Comparison of ENCODE assay signal across 1 cellular context in genomic region chr19:48965033-48965805, GRCh38.
TF ChIP-seq lines count a peak whose summit lies in the region.

TSS of gene FTL (plus strand) at chr19:48965309. CDS start at chr19:48965508, 199 bp downstream.

TF ChIP-seq in HepG2, 621 proteins besides CTCF, POLR2A, EP300 and RAD21 (continued from another document and continues in another):
- 0 out of 2 replicates have a peak, but pooled peaks have one; percentile 85 for TF ChIP-seq AKNA (CRISPR knock-in tag; IDR thresholded peaks at IDR 0.05; ENCODE audit: borderline replicate concordance)
- no peak; the same call in 1 of the 2 replicates for TF ChIP-seq KAT7 (CRISPR knock-in tag; IDR thresholded peaks at IDR 0.05; ENCODE audit: borderline replicate concordance)
- peak; percentile 25; the same call in 1 of the 2 replicates for TF ChIP-seq ZNF670 (CRISPR knock-in tag; IDR thresholded peaks at IDR 0.05; ENCODE audit: borderline replicate concordance)
- peak; percentile 72; the same call in 1 of the 2 replicates for TF ChIP-seq NR1H2 (CRISPR knock-in tag; IDR thresholded peaks at IDR 0.05; ENCODE audit: borderline replicate concordance, low read depth)
- TF ChIP-seq KAT8 (CRISPR knock-in tag; IDR thresholded peaks at IDR 0.05), result peak; percentile 76
- no peak for TF ChIP-seq NBN (conservative IDR thresholded peaks at IDR 0.05)
- TF ChIP-seq CAMTA2 (CRISPR knock-in tag; IDR thresholded peaks at IDR 0.05; ENCODE audit: borderline replicate concordance), result no peak
- TF ChIP-seq PPARG (CRISPR knock-in tag; conservative IDR thresholded peaks at IDR 0.05), result peak; percentile 40; the same call in 1 of the 2 replicates
- peak; percentile 60; the same call in 1 of the 2 replicates for TF ChIP-seq THAP8 (CRISPR knock-in tag; IDR thresholded peaks at IDR 0.05; ENCODE audit: borderline replicate concordance)
- TF ChIP-seq ZSCAN9 (CRISPR knock-in tag; IDR thresholded peaks at IDR 0.05; ENCODE audit: borderline replicate concordance), result peak; percentile 87; the same call in 1 of the 2 replicates
- TF ChIP-seq HNRNPH1 (optimal IDR thresholded peaks at IDR 0.05; ENCODE audit: low read depth, low read length), result no peak
- TF ChIP-seq FOXA3 (CRISPR knock-in tag; IDR thresholded peaks at IDR 0.05), result peak; percentile 62; the same call in 1 of the 2 replicates
- TF ChIP-seq MEF2D (CRISPR knock-in tag; IDR thresholded peaks at IDR 0.05), result no peak; the same call in 1 of the 2 replicates
- TF ChIP-seq AKAP8 (CRISPR knock-in tag; IDR thresholded peaks at IDR 0.05), result no peak
- peak; percentile 97 for TF ChIP-seq ZNF607 (CRISPR knock-in tag; IDR thresholded peaks at IDR 0.05; ENCODE audit: borderline replicate concordance)
- TF ChIP-seq HMG20B (CRISPR knock-in tag; conservative IDR thresholded peaks at IDR 0.05), result 0 out of 2 replicates have a peak, but pooled peaks have one; percentile 52
- peak; percentile 96 for TF ChIP-seq SP4 (CRISPR knock-in tag; IDR thresholded peaks at IDR 0.05)
- 0 out of 2 replicates have a peak, but pooled peaks have one; percentile 57 for TF ChIP-seq ZBTB7A (CRISPR knock-in tag; IDR thresholded peaks at IDR 0.05)
- TF ChIP-seq SMARCE1 (IDR thresholded peaks at IDR 0.05; ENCODE audit: borderline replicate concordance), result no peak
- no peak for TF ChIP-seq ZNF382 (CRISPR knock-in tag; IDR thresholded peaks at IDR 0.05; ENCODE audit: borderline replicate concordance)
- no peak for TF ChIP-seq ZNF10 (CRISPR knock-in tag; IDR thresholded peaks at IDR 0.05; ENCODE audit: borderline replicate concordance, low read depth)
- no peak for TF ChIP-seq TERF1 (CRISPR knock-in tag; IDR thresholded peaks at IDR 0.05)
- TF ChIP-seq, protein P1, sequence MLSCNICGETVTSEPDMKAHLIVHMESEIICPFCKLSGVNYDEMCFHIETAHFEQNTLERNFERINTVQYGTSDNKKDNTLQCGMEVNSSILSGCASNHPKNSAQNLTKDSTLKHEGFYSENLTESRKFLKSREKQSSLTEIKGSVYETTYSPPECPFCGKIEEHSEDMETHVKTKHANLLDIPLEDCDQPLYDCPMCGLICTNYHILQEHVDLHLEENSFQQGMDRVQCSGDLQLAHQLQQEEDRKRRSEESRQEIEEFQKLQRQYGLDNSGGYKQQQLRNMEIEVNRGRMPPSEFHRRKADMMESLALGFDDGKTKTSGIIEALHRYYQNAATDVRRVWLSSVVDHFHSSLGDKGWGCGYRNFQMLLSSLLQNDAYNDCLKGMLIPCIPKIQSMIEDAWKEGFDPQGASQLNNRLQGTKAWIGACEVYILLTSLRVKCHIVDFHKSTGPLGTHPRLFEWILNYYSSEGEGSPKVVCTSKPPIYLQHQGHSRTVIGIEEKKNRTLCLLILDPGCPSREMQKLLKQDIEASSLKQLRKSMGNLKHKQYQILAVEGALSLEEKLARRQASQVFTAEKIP (CRISPR knock-in tag; IDR thresholded peaks at IDR 0.05; ENCODE audit: borderline replicate concordance), result no peak
- peak; percentile 60 for TF ChIP-seq TBL1XR1 (IDR thresholded peaks at IDR 0.05; ENCODE audit: borderline replicate concordance, low read length, partially characterized antibody)
- TF ChIP-seq ARHGAP35 (CRISPR knock-in tag; IDR thresholded peaks at IDR 0.05; ENCODE audit: borderline replicate concordance), result no peak
- TF ChIP-seq, protein P2, sequence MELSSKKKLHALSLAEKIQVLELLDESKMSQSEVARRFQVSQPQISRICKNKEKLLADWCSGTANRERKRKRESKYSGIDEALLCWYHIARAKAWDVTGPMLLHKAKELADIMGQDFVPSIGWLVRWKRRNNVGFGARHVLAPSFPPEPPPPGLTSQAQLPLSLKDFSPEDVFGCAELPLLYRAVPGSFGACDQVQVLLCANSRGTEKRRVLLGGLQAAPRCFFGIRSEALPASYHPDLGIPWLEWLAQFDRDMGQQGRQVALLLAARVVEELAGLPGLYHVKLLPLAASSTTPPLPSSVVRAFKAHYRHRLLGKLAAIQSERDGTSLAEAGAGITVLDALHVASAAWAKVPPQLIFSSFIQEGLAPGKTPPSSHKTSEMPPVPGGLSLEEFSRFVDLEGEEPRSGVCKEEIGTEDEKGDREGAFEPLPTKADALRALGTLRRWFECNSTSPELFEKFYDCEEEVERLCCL (CRISPR knock-in tag; IDR thresholded peaks at IDR 0.05; ENCODE audit: borderline replicate concordance), result no peak
- peak; percentile 93 for TF ChIP-seq SALL2 (CRISPR knock-in tag; IDR thresholded peaks at IDR 0.05)
- TF ChIP-seq MLLT10 (CRISPR knock-in tag; IDR thresholded peaks at IDR 0.05), result peak; percentile 86; the same call in 1 of the 2 replicates
- no peak; the same call in 1 of the 2 replicates for TF ChIP-seq ZBTB4 (CRISPR knock-in tag; IDR thresholded peaks at IDR 0.05; ENCODE audit: borderline replicate concordance)
- peak; percentile 60; the same call in 1 of the 2 replicates for TF ChIP-seq RXRB (CRISPR knock-in tag; IDR thresholded peaks at IDR 0.05; ENCODE audit: borderline replicate concordance)
- 0 out of 2 replicates have a peak, but pooled peaks have one; percentile 46 for TF ChIP-seq MTERF4 (CRISPR knock-in tag; IDR thresholded peaks at IDR 0.05)
- TF ChIP-seq ZNF720 (CRISPR knock-in tag; IDR thresholded peaks at IDR 0.05), result peak; percentile 94; the same call in 1 of the 2 replicates
- peak; percentile 94 for TF ChIP-seq MEIS2 (CRISPR knock-in tag; IDR thresholded peaks at IDR 0.05)
- no peak for TF ChIP-seq ZFP36 (IDR thresholded peaks at IDR 0.05; ENCODE audit: borderline replicate concordance, low read depth, low read length, partially characterized antibody)
- TF ChIP-seq ARID2 (CRISPR knock-in tag; IDR thresholded peaks at IDR 0.05; ENCODE audit: borderline replicate concordance), result peak; percentile 34; the same call in 1 of the 2 replicates
- no peak for TF ChIP-seq TRIM24 (CRISPR knock-in tag; IDR thresholded peaks at IDR 0.05)
- TF ChIP-seq SP5 (CRISPR knock-in tag; IDR thresholded peaks at IDR 0.05; ENCODE audit: borderline replicate concordance, low read depth), result peak; percentile 52; the same call in 1 of the 2 replicates
- TF ChIP-seq PAWR (CRISPR knock-in tag; IDR thresholded peaks at IDR 0.05; ENCODE audit: borderline replicate concordance), result no peak
- no peak for TF ChIP-seq PHB2 (IDR thresholded peaks at IDR 0.05; ENCODE audit: partially characterized antibody)
- TF ChIP-seq HDAC2 (CRISPR knock-in tag; IDR thresholded peaks at IDR 0.05), result no peak
- peak; percentile 91 for TF ChIP-seq SAP130 (CRISPR knock-in tag; IDR thresholded peaks at IDR 0.05; ENCODE audit: low read depth)
- TF ChIP-seq KMT2A (CRISPR knock-in tag; IDR thresholded peaks at IDR 0.05), result peak; percentile 67
- no peak for TF ChIP-seq RORA (CRISPR knock-in tag; IDR thresholded peaks at IDR 0.05)
- TF ChIP-seq AHR (CRISPR knock-in tag; IDR thresholded peaks at IDR 0.05), result peak; percentile 76; the same call in 1 of the 2 replicates
- TF ChIP-seq IKZF4 (CRISPR knock-in tag; IDR thresholded peaks at IDR 0.05; ENCODE audit: borderline replicate concordance, low read depth, not compliant biosample characterization), result peak; percentile 87
- peak; percentile 80 for TF ChIP-seq CCDC6 (CRISPR knock-in tag; IDR thresholded peaks at IDR 0.05)
- peak; percentile 72; the same call in 1 of the 2 replicates for TF ChIP-seq NCOA2 (CRISPR knock-in tag; IDR thresholded peaks at IDR 0.05)
- TF ChIP-seq ZNF547 (CRISPR knock-in tag; IDR thresholded peaks at IDR 0.05), result peak; percentile 90
